18 cellular contexts compared by ENCODE assay signal in genomic region chr22:44256085-44256484, GRCh38. TPM values are rescaled to one million over a fixed set of nuclear protein-coding genes. Genes with fewer than 3 reads are reported as not detected.
"Had no signal": no experiment of that assay in that cellular context is flagged by ENCODE, and none has a peak within 500 bp of the region (broad histone marks: within the 10 kb centered on the region; RNA-seq: fewer than 3 reads in every experiment).

No MANE protein-coding gene starts in this region.

- H3K36me3 ChIP-seq: pancreas, thoracic aorta, upper lobe of left lung had no signal

- DNase-seq: activated CD4-positive, alpha-beta T cell treated with anti-CD3 and anti-CD28 coated beads for 48 hours; activated CD8-positive, alpha-beta T cell treated with anti-CD3 and anti-CD28 coated beads, Interleukin-2, amount 10 ng/mL, durations not matched to agents 7 days and 5 days; cerebellar nuclear complex; foreskin fibroblast; kidney glomerular epithelial cell; pancreas; right cardiac atrium; SIG-M5; SK-N-SH; stimulated activated CD4-positive, alpha-beta T cell treated with anti-CD3 and anti-CD28 coated beads, Interleukin-1b, Interleukin-23, amount 100 ng/mL, for 48 hours; stimulated activated naive B cell treated with anti-CD40 and anti-IgM and Interleukin-4, amounts not matched to agents 10 μg/mL and 1 μg/mL and 100 μg/mL, for 72 hours had no signal

- H3K27ac ChIP-seq: pancreas, thoracic aorta, upper lobe of left lung had no signal

- H3K9me3 ChIP-seq: pancreas, SK-N-SH, thoracic aorta, upper lobe of left lung had no signal

- H3K4me1 ChIP-seq: pancreas, upper lobe of left lung had no signal

- H3K27me3 ChIP-seq: pancreas, upper lobe of left lung had no signal

- H3K4me2 ChIP-seq: SK-N-SH had no signal

- H3K4me3 ChIP-seq: pancreas, thoracic aorta, upper lobe of left lung had no signal

- H3K9ac ChIP-seq: SK-N-SH had no signal

RNA-seq across cellular contexts. Expression of gene SHISAL1, which starts 56.7 kb away (rescaled TPM):
- total RNA-seq: activated CD8-positive, alpha-beta T cell treated with anti-CD3 and anti-CD28 coated beads, Interleukin-2, amount 10 ng/mL, durations not matched to agents 7 days and 5 days; activated naive CD4-positive, alpha-beta T cell treated with anti-CD3 and anti-CD28 coated beads, Interleukin-2, amount 50 U/mL, for 72 hours; activated T-helper 1 cell treated with anti-CD3 and anti-CD28 coated beads, Interleukin-12 subunit alpha, Interleukin-12 subunit beta, Interleukin-2, Interleukin-4 antibody, amounts not matched to agents 30 ng/mL and 10 ng/mL and 1 ng/mL, durations not matched to agents 14 hours and 24 hours and 36 hours; epithelial cell of proximal tubule; mononuclear cell; T-helper 2 cell treated with Interferon-gamma antibody and Interleukin-4, amounts not matched to agents 100 ng/mL and 5 ng/mL, for 36 hours had no signal
